18 cellular contexts compared by ENCODE assay signal in the genomic region with DNA sequence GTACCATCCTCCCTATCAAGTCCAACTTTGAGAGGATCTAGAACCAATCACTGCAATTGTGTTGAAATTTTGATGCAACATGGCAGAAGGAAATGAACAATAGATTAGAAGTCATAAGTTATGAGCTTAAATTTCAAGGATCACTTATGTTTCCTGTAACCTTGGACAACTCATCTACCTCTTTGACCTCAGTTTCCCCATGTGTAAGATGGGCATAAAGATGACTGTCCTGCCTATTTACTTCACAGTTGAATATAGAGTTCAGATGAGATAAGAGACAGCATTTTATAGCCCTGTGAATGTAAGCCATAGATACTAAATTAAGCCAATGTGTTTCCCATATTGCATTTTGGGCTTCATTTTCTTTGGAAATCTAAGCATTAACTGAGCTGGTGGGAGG. TPM values are rescaled to one million over a fixed set of nuclear protein-coding genes. Genes with fewer than 3 reads are reported as not detected.
DNase-seq lines count a peak whose midpoint lies in the region; ATAC-seq and TF ChIP-seq lines count a peak whose summit lies in the region.
"Had no signal": no experiment of that assay in that cellular context is flagged by ENCODE, and none has a peak within 500 bp of the region (broad histone marks: within the 10 kb centered on the region; RNA-seq: fewer than 3 reads in every experiment).

No MANE protein-coding gene starts in this region.

- no peaks in the 10 kb centered on the region for H4K20me1 ChIP-seq in MM.1S (ENCODE audit: insufficient read depth, low read length)

- H3K4me1 Mint-ChIP-seq in activated T-cell treated with anti-CD3 and anti-CD28 coated beads, Interleukin-2, amount 50 U/mL, for 72 hours (ENCODE audit: low read depth), result peaks cover 100% of the 10 kb centered on the region
- H3K4me1 Mint-ChIP-seq in activated naive CD8-positive, alpha-beta T cell treated with anti-CD3 and anti-CD28 coated beads for 36 hours, result peaks cover 85% of the 10 kb centered on the region
- peaks cover 93% of the 10 kb centered on the region for H3K4me1 Mint-ChIP-seq in stimulated activated naive CD8-positive, alpha-beta T cell treated with anti-CD3 and anti-CD28 coated beads, Interleukin-15, amount 100 ng/mL, for 72 hours

- no peak overlapping the region for H2AFZ ChIP-seq in MM.1S (ENCODE audit: low read length)

- H3K9ac ChIP-seq in MM.1S (ENCODE audit: low read length), result no peak overlapping the region

- no peak for DNase-seq in activated T-cell treated with anti-CD3 and anti-CD28 coated beads, Interleukin-2, amount 50 U/mL, for 72 hours
- DNase-seq in activated T-cell treated with anti-CD3 and anti-CD28 coated beads, Interleukin-2, amount 50 U/mL, for 1 hour, result no peak
- DNase-seq in MM.1S (no peak), foreskin fibroblast (no peak), left lobe of liver (ENCODE audit: low spot score) (no peak), DMS 273 (lab: John Stamatoyannopoulos, UW; ENCODE audit: unreplicated experiment) (no peak)
- DNase-seq in activated naive CD8-positive, alpha-beta T cell treated with anti-CD3 and anti-CD28 coated beads for 36 hours, result no peak
- DNase-seq in stimulated activated naive CD8-positive, alpha-beta T cell treated with anti-CD3 and anti-CD28 coated beads, Interleukin-15, amount 100 ng/mL, for 72 hours, result no peak
- DNase-seq: C1 segment of cervical spinal cord, erythroblast, IMR-90, kidney, NCI-H146, NCI-H2171, NCI-H526 treated with DMSO at 0.1 percent for 48 hours, substantia nigra had no signal

- no peaks in the 10 kb centered on the region for H3K9me2 ChIP-seq in MM.1S (replicated peaks; ENCODE audit: insufficient read depth, low read length)

- H3K36me3 ChIP-seq in MM.1S (replicated peaks; ENCODE audit: insufficient read depth, low read length), result peaks cover 12% of the 10 kb centered on the region

- ATAC-seq in activated T-cell treated with anti-CD3 and anti-CD28 coated beads, Interleukin-2, amount 50 U/mL, for 72 hours (replicated peaks in 1 of 2), result no peak
- no peak for ATAC-seq in stimulated activated naive CD8-positive, alpha-beta T cell treated with anti-CD3 and anti-CD28 coated beads, Interleukin-15, amount 100 ng/mL, for 72 hours
- ATAC-seq in left lobe of liver, result no peak

- H3K36me3 Mint-ChIP-seq in activated T-cell treated with anti-CD3 and anti-CD28 coated beads, Interleukin-2, amount 50 U/mL, for 72 hours (ENCODE audit: insufficient read depth in 2 of 2), result peaks cover 37 to 46% of the 10 kb centered on the region in 2 donors
- peaks cover 85% of the 10 kb centered on the region for H3K36me3 Mint-ChIP-seq in activated naive CD8-positive, alpha-beta T cell treated with anti-CD3 and anti-CD28 coated beads for 36 hours

- H3F3A ChIP-seq in MM.1S (ENCODE audit: insufficient read depth, low read length), result peaks cover 40% of the 10 kb centered on the region

- H3K27me3 Mint-ChIP-seq in activated T-cell treated with anti-CD3 and anti-CD28 coated beads, Interleukin-2, amount 50 U/mL, for 72 hours (ENCODE audit: low read depth), result no peaks in the 10 kb centered on the region
- H3K27me3 Mint-ChIP-seq in activated naive CD8-positive, alpha-beta T cell treated with anti-CD3 and anti-CD28 coated beads for 36 hours, result no peaks in the 10 kb centered on the region
- H3K27me3 Mint-ChIP-seq in stimulated activated naive CD8-positive, alpha-beta T cell treated with anti-CD3 and anti-CD28 coated beads, Interleukin-15, amount 100 ng/mL, for 72 hours, result no peaks in the 10 kb centered on the region

- H3K4me1 ChIP-seq in MM.1S (ENCODE audit: low read length), result peaks cover 71% of the 10 kb centered on the region

- H3K27ac Mint-ChIP-seq in activated T-cell treated with anti-CD3 and anti-CD28 coated beads, Interleukin-2, amount 50 U/mL, for 72 hours, result peak overlapping the region; percentile 99
- peak overlapping the region; percentile 85 for H3K27ac Mint-ChIP-seq in activated naive CD8-positive, alpha-beta T cell treated with anti-CD3 and anti-CD28 coated beads for 36 hours
- peak overlapping the region; percentile 98 to 99 for H3K27ac Mint-ChIP-seq in stimulated activated naive CD8-positive, alpha-beta T cell treated with anti-CD3 and anti-CD28 coated beads, Interleukin-15, amount 100 ng/mL, for 72 hours

- H3K79me2 ChIP-seq in MM.1S (ENCODE audit: low read length), result peaks cover 100% of the 10 kb centered on the region

- peak overlapping the region; percentile 77; the same call in 1 of the 2 replicates for H3K4me2 ChIP-seq in MM.1S (ENCODE audit: low read depth, low read length)

- H3K9me3 Mint-ChIP-seq in activated T-cell treated with anti-CD3 and anti-CD28 coated beads, Interleukin-2, amount 50 U/mL, for 72 hours, result peaks cover 6% of the 10 kb centered on the region in 2 donors
- peaks cover 15% of the 10 kb centered on the region for H3K9me3 Mint-ChIP-seq in activated naive CD8-positive, alpha-beta T cell treated with anti-CD3 and anti-CD28 coated beads for 36 hours
- H3K9me3 Mint-ChIP-seq in stimulated activated naive CD8-positive, alpha-beta T cell treated with anti-CD3 and anti-CD28 coated beads, Interleukin-15, amount 100 ng/mL, for 72 hours, result peaks cover 6 to 9% of the 10 kb centered on the region in 2 donors

- H3K27me3 ChIP-seq in MM.1S (replicated peaks; ENCODE audit: insufficient read depth, low read length), result no peaks in the 10 kb centered on the region

- TF ChIP-seq CTCF in MM.1S (IDR thresholded peaks at IDR 0.05; ENCODE audit: low read length), result no peak
- TF ChIP-seq CTCF in foreskin fibroblast (IDR thresholded peaks at IDR 0.05; ENCODE audit: low read depth, low read length), result no peak

- H3K4me3 Mint-ChIP-seq in activated T-cell treated with anti-CD3 and anti-CD28 coated beads, Interleukin-2, amount 50 U/mL, for 72 hours, result peak overlapping the region; percentile 83 to 92
- H3K4me3 Mint-ChIP-seq in activated naive CD8-positive, alpha-beta T cell treated with anti-CD3 and anti-CD28 coated beads for 36 hours, result no peak overlapping the region
- H3K4me3 Mint-ChIP-seq in stimulated activated naive CD8-positive, alpha-beta T cell treated with anti-CD3 and anti-CD28 coated beads, Interleukin-15, amount 100 ng/mL, for 72 hours, result peak overlapping the region; percentile 80 to 82

- peak overlapping the region; percentile 85; the same call in 1 of the 2 replicates for H3K27ac ChIP-seq in MM.1S (ENCODE audit: low read length)

- H3K9me3 ChIP-seq in MM.1S (replicated peaks; ENCODE audit: insufficient read depth, low read length), result no peaks in the 10 kb centered on the region

- H3K4me3 ChIP-seq in MM.1S (ENCODE audit: low read length) (no peak overlapping the region), foreskin fibroblast (ENCODE audit: low read depth in 1 of 2, low read length in 2 of 2) (no peak overlapping the region)

RNA-seq across cellular contexts. Expression of gene CD28, which starts 13.0 kb away (rescaled TPM):
- total RNA-seq in activated T-cell treated with anti-CD3 and anti-CD28 coated beads, Interleukin-2, amount 50 U/mL, for 72 hours, result 100 to 1,000 TPM; 177 to 206 TPM
- total RNA-seq in activated naive CD8-positive, alpha-beta T cell treated with anti-CD3 and anti-CD28 coated beads for 36 hours, result 10 to 100 TPM; 84.0 to 88.8 TPM
- total RNA-seq in left lobe of liver, result 1.5 TPM
- total RNA-seq: H1, IMR-90, osteoblast had no signal

Comparison
In these comparisons a context has a peak if more than half of its experiments do, and no peak if none do; other contexts are left out.
1. RNA of gene CD28, which starts 13.0 kb away (total RNA-seq): 177 to 206 TPM in activated T-cell treated with anti-CD3 and anti-CD28 coated beads, Interleukin-2, amount 50 U/mL, for 72 hours and 84.0 to 88.8 TPM in activated naive CD8-positive, alpha-beta T cell treated with anti-CD3 and anti-CD28 coated beads for 36 hours; 1.5 TPM in left lobe of liver (single experiment); every median in the first group is over 10 times any median in the second.
2. Peak in every context shown above with its lines, with median percentiles within 50 percentile points of each other: H3K27ac Mint-ChIP-seq.